ENCODE assay signal across 9 cellular contexts in genomic region chr9:91192379-91192775, GRCh38.
DNase-seq lines count a peak whose midpoint lies in the region; ATAC-seq and TF ChIP-seq lines count a peak whose summit lies in the region.
"Had no signal": no experiment of that assay in that cellular context is flagged by ENCODE, and none has a peak within 500 bp of the region (broad histone marks: within the 10 kb centered on the region; RNA-seq: fewer than 3 reads in every experiment).

No MANE protein-coding gene starts in this region.

- H3K4me3 ChIP-seq in WERI-Rb-1 (ENCODE audit: low read depth, low read length) = peak overlapping the region; percentile 42
- H3K4me3 ChIP-seq in heart right ventricle = peak overlapping the region in 7 of 10 donors; percentile 47 to 60 (median 57)

- H3K27me3 ChIP-seq in WERI-Rb-1 (ENCODE audit: insufficient read depth, low read depth, severe bottlenecking) (no peaks in the 10 kb centered on the region), heart right ventricle (no peaks in the 10 kb centered on the region)

- intact Hi-C loops in heart right ventricle (cut with DNase I) = loop anchor here (2.0 to 10.0 kb wide), 15 partner anchors 62 to 270 kb away; partner anchors contain the start of genes NFIL3 (in 4 of the 10) and AUH (in 3 of the 10)

- peaks cover 48 to 82% of the 10 kb centered on the region in 2 donors for H3K4me1 Mint-ChIP-seq in stimulated activated naive B cell treated with anti-CD40 and anti-IgM and Interleukin-4, amounts not matched to agents 10 μg/mL and 1 μg/mL and 100 μg/mL, for 72 hours

- H3K36me3 ChIP-seq in WERI-Rb-1 (no peaks in the 10 kb centered on the region), heart right ventricle (no peaks in the 10 kb centered on the region)
- H3K36me3 ChIP-seq: neutrophil had no signal

- peak overlapping the region; percentile 96 for H3K27ac Mint-ChIP-seq in stimulated activated naive B cell treated with anti-CD40 and anti-IgM and Interleukin-4, amounts not matched to agents 10 μg/mL and 1 μg/mL and 100 μg/mL, for 72 hours

- 0 out of 2 replicates have a peak, but pooled peaks have one; percentile 17 for TF ChIP-seq CTCF in WERI-Rb-1 (IDR thresholded peaks at IDR 0.05; ENCODE audit: low read depth, low read length)
- TF ChIP-seq CTCF in heart right ventricle (IDR thresholded peaks at IDR 0.05) = no peak

- H3K27ac ChIP-seq in WERI-Rb-1 (peak overlapping the region; percentile 80), heart right ventricle (peak overlapping the region; percentile 90 to 100 (median 98))

- H3K4me3 Mint-ChIP-seq in stimulated activated naive B cell treated with anti-CD40 and anti-IgM and Interleukin-4, amounts not matched to agents 10 μg/mL and 1 μg/mL and 100 μg/mL, for 72 hours = peak overlapping the region; percentile 25 to 45

- ATAC-seq in heart right ventricle (peak in 5 of 8 donors; percentile 31 to 51 (median 43)), HG02870 (IDR thresholded peaks at IDR 0.05; ENCODE audit: unreplicated experiment) (no peak)
- ATAC-seq in stimulated activated naive B cell treated with anti-CD40 and anti-IgM and Interleukin-4, amounts not matched to agents 10 μg/mL and 1 μg/mL and 100 μg/mL, for 72 hours (replicated peaks) = peak; percentile 57 to 62

- 29 to 38% methylated on average over 3 of the region's 3 CpGs for whole genome bisulfite sequencing in heart right ventricle, 2 donors

- H3K9me3 ChIP-seq in WERI-Rb-1 (ENCODE audit: severe bottlenecking) (no peaks in the 10 kb centered on the region), heart right ventricle (peaks cover 0 to 4% (median 0%) of the 10 kb centered on the region in 11 donors)
- H3K9me3 ChIP-seq: neutrophil had no signal

- DNase-seq in NCI-H510A treated with DMSO at 0.1 percent for 48 hours (lab: John Stamatoyannopoulos, UW) (peak; percentile 27), NCI-H510A (lab: John Stamatoyannopoulos, UW) (no peak), WERI-Rb-1 (peak; percentile 48), heart right ventricle (no peak), iPS-NIHi7 (ENCODE audit: extremely low spot score) (no peak), activated gamma-delta T cell (lab: John Stamatoyannopoulos, UW) (no peak)
- DNase-seq in stimulated activated naive B cell treated with anti-CD40 and anti-IgM and Interleukin-4, amounts not matched to agents 10 μg/mL and 1 μg/mL and 100 μg/mL, for 72 hours = peak; percentile 79

- H3K27me3 Mint-ChIP-seq in stimulated activated naive B cell treated with anti-CD40 and anti-IgM and Interleukin-4, amounts not matched to agents 10 μg/mL and 1 μg/mL and 100 μg/mL, for 72 hours = no peaks in the 10 kb centered on the region

- H3K4me1 ChIP-seq in heart right ventricle = peaks cover 0 to 67% (median 48%) of the 10 kb centered on the region in 9 donors

- peaks cover 8 to 23% of the 10 kb centered on the region in 2 donors for H3K36me3 Mint-ChIP-seq in stimulated activated naive B cell treated with anti-CD40 and anti-IgM and Interleukin-4, amounts not matched to agents 10 μg/mL and 1 μg/mL and 100 μg/mL, for 72 hours

- H3K9me3 Mint-ChIP-seq in stimulated activated naive B cell treated with anti-CD40 and anti-IgM and Interleukin-4, amounts not matched to agents 10 μg/mL and 1 μg/mL and 100 μg/mL, for 72 hours = peaks cover 6 to 9% of the 10 kb centered on the region in 2 donors

Comparison
In these comparisons a context has a peak if more than half of its experiments do, and no peak if none do; other contexts are left out.
1. DNase-seq: peak in NCI-H510A treated with DMSO at 0.1 percent for 48 hours (single experiment), WERI-Rb-1 (single experiment) and stimulated activated naive B cell treated with anti-CD40 and anti-IgM and Interleukin-4, amounts not matched to agents 10 μg/mL and 1 μg/mL and 100 μg/mL, for 72 hours (single experiment); none in NCI-H510A (single experiment), heart right ventricle (0 of 2), iPS-NIHi7 (single experiment) and activated gamma-delta T cell (single experiment).